In the genomic region with DNA sequence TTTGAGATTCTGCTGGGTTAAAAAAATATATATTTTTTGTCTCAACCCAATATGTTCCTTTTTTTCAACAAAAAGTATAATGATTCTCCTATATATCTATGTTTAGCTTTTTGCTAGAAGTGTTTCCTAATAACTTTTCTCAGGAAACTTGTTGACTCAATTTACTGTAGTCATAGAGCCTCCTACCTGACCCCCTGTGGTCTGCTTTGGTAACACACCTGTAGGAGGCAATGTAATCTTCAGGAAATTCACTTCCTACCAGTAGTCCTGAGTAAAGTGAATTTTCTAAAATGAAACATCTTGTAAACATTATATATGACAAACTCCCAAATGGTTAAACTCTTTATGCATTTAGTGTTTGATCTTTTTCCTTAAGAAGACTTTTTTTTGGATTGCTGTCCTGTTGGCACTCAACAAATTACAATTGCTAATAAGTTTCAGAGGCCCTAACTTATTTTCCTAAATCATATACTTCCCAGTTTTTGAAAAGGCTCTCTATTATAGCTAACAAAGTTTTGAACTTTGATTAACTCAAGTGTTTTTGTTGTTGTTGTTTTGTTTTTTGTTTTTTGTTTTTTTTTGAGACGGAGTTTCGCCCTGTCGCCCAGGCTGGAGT, we compare ENCODE assay signal across 8 cellular contexts.
DNase-seq lines count a peak whose midpoint lies in the region; ATAC-seq and TF ChIP-seq lines count a peak whose summit lies in the region.

No MANE protein-coding gene starts in this region.

- H3K36me3 ChIP-seq in mesendoderm (ENCODE audit: control insufficient read depth, insufficient read depth, low read length) = no peaks in the 10 kb centered on the region

- TF ChIP-seq CTCF in astrocyte of the cerebellum (IDR thresholded peaks at IDR 0.05; ENCODE audit: low read depth, low read length, missing control alignments) = peak; percentile 28

- no CpG with 5 or more reads among the region's 3 CpGs for WGBS in mesendoderm (ENCODE audit: extremely low coverage, insufficient coverage, low lambda C conversion rate)

- H3K36me3 Mint-ChIP-seq in activated T-cell treated with anti-CD3 and anti-CD28 coated beads, Interleukin-2, amount 50 U/mL, for 4 hours (ENCODE audit: insufficient read depth) = peaks cover 3% of the 10 kb centered on the region

- no peak overlapping the region for H2BK5ac ChIP-seq in mesendoderm (ENCODE audit: low read length)

- H4K5ac ChIP-seq in mesendoderm (ENCODE audit: low read length) = no peak overlapping the region

- no peaks in the 10 kb centered on the region for H3K27me3 ChIP-seq in mesendoderm (ENCODE audit: insufficient read depth, low read length, poor library complexity)

- no peak overlapping the region for H4K8ac ChIP-seq in mesendoderm (ENCODE audit: low read depth, low read length)

- H3K4me3 Mint-ChIP-seq in activated T-cell treated with anti-CD3 and anti-CD28 coated beads, Interleukin-2, amount 50 U/mL, for 4 hours = no peak overlapping the region

- no peak overlapping the region for H3K9ac ChIP-seq in mesendoderm (ENCODE audit: low read length)

- H2AK5ac ChIP-seq in mesendoderm (ENCODE audit: low read length) = no peak overlapping the region

- peak in 1 of 2 donors; percentile 57 for ATAC-seq in activated T-cell treated with anti-CD3 and anti-CD28 coated beads, Interleukin-2, amount 50 U/mL, for 4 hours
- no peak for ATAC-seq in GM18907 (IDR thresholded peaks at IDR 0.05; ENCODE audit: unreplicated experiment)
- ATAC-seq in GM21367 (IDR thresholded peaks at IDR 0.05; ENCODE audit: unreplicated experiment) = no peak

- H3K79me2 ChIP-seq in mesendoderm (ENCODE audit: control insufficient read depth, insufficient read depth, low read length) = no peaks in the 10 kb centered on the region

- in situ Hi-C loops in astrocyte of the cerebellum (cut with HindIII; ENCODE audit: low sequenced_read_pairs) = no loop called here

- H3K4me1 Mint-ChIP-seq in activated T-cell treated with anti-CD3 and anti-CD28 coated beads, Interleukin-2, amount 50 U/mL, for 4 hours (ENCODE audit: low read depth) = peaks cover 16% of the 10 kb centered on the region

- H3K56ac ChIP-seq in mesendoderm (ENCODE audit: low read length) = no peak overlapping the region

- no peaks in the 10 kb centered on the region for H3K27me3 Mint-ChIP-seq in activated T-cell treated with anti-CD3 and anti-CD28 coated beads, Interleukin-2, amount 50 U/mL, for 4 hours (ENCODE audit: low read depth)

- H2BK120ac ChIP-seq in mesendoderm (ENCODE audit: low read depth, low read length) = no peak overlapping the region

- H3K23ac ChIP-seq in mesendoderm (ENCODE audit: low read length) = no peak overlapping the region

- H3K9me3 Mint-ChIP-seq in activated T-cell treated with anti-CD3 and anti-CD28 coated beads, Interleukin-2, amount 50 U/mL, for 4 hours = no peaks in the 10 kb centered on the region

- no peak overlapping the region for H2BK15ac ChIP-seq in mesendoderm (replicated peaks; ENCODE audit: low read depth)

- DNase-seq in activated T-cell treated with anti-CD3 and anti-CD28 coated beads, Interleukin-2, amount 50 U/mL, for 4 hours = peak; percentile 15
- DNase-seq in activated T-cell treated with anti-CD3 and anti-CD28 coated beads for 4 hours (no peak), MV-4-11 (lab: John Stamatoyannopoulos, UW) (peak; percentile 13), astrocyte of the cerebellum (ENCODE audit: low read depth) (no peak), mesendoderm (peak; percentile 50), inferior parietal cortex (ENCODE audit: extremely low spot score) (no peak)

- H3K79me1 ChIP-seq in mesendoderm (ENCODE audit: low read length) = no peaks in the 10 kb centered on the region

- no peak overlapping the region for H3K27ac ChIP-seq in mesendoderm (ENCODE audit: low read depth, low read length)

- no peak overlapping the region for H3K4me3 ChIP-seq in astrocyte of the cerebellum (ENCODE audit: low read depth, low read length)
- no peak overlapping the region for H3K4me3 ChIP-seq in mesendoderm (ENCODE audit: low read length)

- H3K4me1 ChIP-seq in mesendoderm (ENCODE audit: control insufficient read depth, low read depth, low read length) = no peaks in the 10 kb centered on the region

- H3K18ac ChIP-seq in mesendoderm (ENCODE audit: low read length) = no peak overlapping the region

- H3K4me2 ChIP-seq in mesendoderm (ENCODE audit: low read length) = no peak overlapping the region

- H3K4ac ChIP-seq in mesendoderm (ENCODE audit: low read depth, low read length) = no peak overlapping the region

Comparison
In these comparisons a context has a peak if more than half of its experiments do, and no peak if none do; other contexts are left out.
1. DNase-seq: peak in activated T-cell treated with anti-CD3 and anti-CD28 coated beads, Interleukin-2, amount 50 U/mL, for 4 hours (single experiment), MV-4-11 (single experiment) and mesendoderm (single experiment); none in activated T-cell treated with anti-CD3 and anti-CD28 coated beads for 4 hours (single experiment), astrocyte of the cerebellum (single experiment) and inferior parietal cortex (single experiment).